In the genomic region with DNA sequence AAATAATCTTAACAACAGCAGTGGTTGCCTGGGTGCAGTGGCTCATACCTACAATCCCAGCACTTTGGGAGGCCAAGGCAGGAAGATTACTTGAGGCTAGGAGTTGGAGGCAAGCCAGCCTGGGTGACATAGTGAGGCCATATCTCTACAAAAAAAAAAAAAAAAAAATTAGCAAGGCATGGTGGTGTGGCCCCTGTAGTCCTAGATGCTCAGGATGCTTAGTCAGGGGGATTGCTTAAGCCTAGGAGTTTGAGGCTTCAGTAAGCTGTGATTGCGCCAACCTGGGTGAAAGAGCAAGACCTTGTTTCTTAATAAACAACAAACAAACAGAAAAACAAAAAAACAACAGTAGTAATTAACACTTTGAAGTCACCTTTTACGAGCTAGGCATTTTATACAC, we compare ENCODE assay signal across 27 cellular contexts. TPM values are rescaled to one million over a fixed set of nuclear protein-coding genes. Genes with fewer than 3 reads are reported as not detected.
"Had no signal": no experiment of that assay in that cellular context is flagged by ENCODE, and none has a peak within 500 bp of the region (broad histone marks: within the 10 kb centered on the region; RNA-seq: fewer than 3 reads in every experiment).

No MANE protein-coding gene starts in this region.

- H3K36me3 Mint-ChIP-seq: activated CD4-positive, alpha-beta memory T cell treated with anti-CD3 and anti-CD28 coated beads for 36 hours; activated naive CD8-positive, alpha-beta T cell; mesothelial cell of epicardium; natural killer cell treated with Interleukin-12 subunit alpha and Interleukin-12 subunit beta and Interleukin-15 and Interleukin-18, amount 100 ng/mL, for 72 hours; stimulated activated effector memory CD8-positive, alpha-beta T cell treated with anti-CD3 and anti-CD28 coated beads, Interleukin-12 subunit alpha, Interleukin-12 subunit beta, amount 100 ng/mL, for 72 hours; WTC11 had no signal

- DNase-seq: activated CD4-positive, alpha-beta memory T cell treated with anti-CD3 and anti-CD28 coated beads for 36 hours; activated CD4-positive, alpha-beta T cell treated with anti-CD3 and anti-CD28 coated beads for 36 hours; activated gamma-delta T cell treated with Interleukin-2 at 50 U/mL for 16 hours; activated T-cell treated with anti-CD3 and anti-CD28 coated beads for 4 hours; amniotic stem cell; effector memory CD8-positive, alpha-beta T cell; hypothalamus; left lung; stimulated activated CD4-positive, alpha-beta T cell treated with anti-CD3 and anti-CD28 coated beads, Interleukin-4, amount 100 ng/mL, for 24 hours; stomach; upper lobe of left lung had no signal

- H3K4me3 Mint-ChIP-seq: activated CD4-positive, alpha-beta memory T cell treated with anti-CD3 and anti-CD28 coated beads for 36 hours; activated CD4-positive, alpha-beta T cell treated with anti-CD3 and anti-CD28 coated beads for 36 hours; activated naive CD8-positive, alpha-beta T cell; activated T-helper 1 cell treated with anti-CD3 and anti-CD28 coated beads, Interleukin-12 subunit alpha, Interleukin-12 subunit beta, Interleukin-2, Interleukin-4 antibody, amounts not matched to agents 30 ng/mL and 10 ng/mL and 1 ng/mL, durations not matched to agents 14 hours and 24 hours and 36 hours; effector memory CD8-positive, alpha-beta T cell; mesothelial cell of epicardium; natural killer cell treated with Interleukin-12 subunit alpha and Interleukin-12 subunit beta and Interleukin-15 and Interleukin-18, amount 100 ng/mL, for 72 hours; stimulated activated effector memory CD8-positive, alpha-beta T cell treated with anti-CD3 and anti-CD28 coated beads, Interleukin-12 subunit alpha, Interleukin-12 subunit beta, amount 100 ng/mL, for 72 hours; WTC11 had no signal

- H3K9me3 Mint-ChIP-seq: activated CD4-positive, alpha-beta memory T cell treated with anti-CD3 and anti-CD28 coated beads for 36 hours; activated T-helper 1 cell treated with anti-CD3 and anti-CD28 coated beads, Interleukin-12 subunit alpha, Interleukin-12 subunit beta, Interleukin-2, Interleukin-4 antibody, amounts not matched to agents 30 ng/mL and 10 ng/mL and 1 ng/mL, durations not matched to agents 14 hours and 24 hours and 36 hours; effector memory CD8-positive, alpha-beta T cell; mesothelial cell of epicardium; natural killer cell treated with Interleukin-12 subunit alpha and Interleukin-12 subunit beta and Interleukin-15 and Interleukin-18, amount 100 ng/mL, for 72 hours; stimulated activated effector memory CD8-positive, alpha-beta T cell treated with anti-CD3 and anti-CD28 coated beads, Interleukin-12 subunit alpha, Interleukin-12 subunit beta, amount 100 ng/mL, for 72 hours had no signal

- H3K27ac Mint-ChIP-seq: activated CD4-positive, alpha-beta memory T cell treated with anti-CD3 and anti-CD28 coated beads for 36 hours; activated CD4-positive, alpha-beta T cell treated with anti-CD3 and anti-CD28 coated beads for 36 hours; activated naive CD8-positive, alpha-beta T cell; activated T-helper 1 cell treated with anti-CD3 and anti-CD28 coated beads, Interleukin-12 subunit alpha, Interleukin-12 subunit beta, Interleukin-2, Interleukin-4 antibody, amounts not matched to agents 30 ng/mL and 10 ng/mL and 1 ng/mL, durations not matched to agents 14 hours and 24 hours and 36 hours; effector memory CD8-positive, alpha-beta T cell; mesothelial cell of epicardium; natural killer cell treated with Interleukin-12 subunit alpha and Interleukin-12 subunit beta and Interleukin-15 and Interleukin-18, amount 100 ng/mL, for 72 hours; stimulated activated effector memory CD8-positive, alpha-beta T cell treated with anti-CD3 and anti-CD28 coated beads, Interleukin-12 subunit alpha, Interleukin-12 subunit beta, amount 100 ng/mL, for 72 hours; WTC11 had no signal

- H3K4me3 ChIP-seq: cardiac muscle cell, left lung, stomach, upper lobe of left lung had no signal

- H3K4me1 Mint-ChIP-seq: activated CD4-positive, alpha-beta T cell treated with anti-CD3 and anti-CD28 coated beads for 36 hours; mesothelial cell of epicardium; stimulated activated effector memory CD8-positive, alpha-beta T cell treated with anti-CD3 and anti-CD28 coated beads, Interleukin-12 subunit alpha, Interleukin-12 subunit beta, amount 100 ng/mL, for 72 hours had no signal

RNA-seq across cellular contexts. Expression of a gene that starts 0.6 kb away (rescaled TPM):
- total RNA-seq: activated CD4-positive, alpha-beta memory T cell treated with anti-CD3 and anti-CD28 coated beads for 36 hours; activated CD4-positive, alpha-beta T cell treated with anti-CD3 and anti-CD28 coated beads for 36 hours; activated T-helper 1 cell treated with anti-CD3 and anti-CD28 coated beads, Interleukin-12 subunit alpha, Interleukin-12 subunit beta, Interleukin-2, Interleukin-4 antibody, amounts not matched to agents 30 ng/mL and 10 ng/mL and 1 ng/mL, durations not matched to agents 14 hours and 24 hours and 36 hours; cardiac muscle cell; chondrocyte; dermis microvascular lymphatic vessel endothelial cell; fibroblast of lung; frontal cortex; kidney epithelial cell; left lung; lung microvascular endothelial cell; mesothelial cell of epicardium; natural killer cell treated with Interleukin-12 subunit alpha and Interleukin-12 subunit beta and Interleukin-15 and Interleukin-18, amount 100 ng/mL, for 72 hours; sciatic nerve; stomach; T-helper 2 cell treated with Interferon-gamma antibody and Interleukin-4, amounts not matched to agents 100 ng/mL and 5 ng/mL, for 36 hours; temporal lobe; upper lobe of left lung; WTC11 had no signal
